Comparison of ENCODE assay signal across 3 cellular contexts in the genomic region with DNA sequence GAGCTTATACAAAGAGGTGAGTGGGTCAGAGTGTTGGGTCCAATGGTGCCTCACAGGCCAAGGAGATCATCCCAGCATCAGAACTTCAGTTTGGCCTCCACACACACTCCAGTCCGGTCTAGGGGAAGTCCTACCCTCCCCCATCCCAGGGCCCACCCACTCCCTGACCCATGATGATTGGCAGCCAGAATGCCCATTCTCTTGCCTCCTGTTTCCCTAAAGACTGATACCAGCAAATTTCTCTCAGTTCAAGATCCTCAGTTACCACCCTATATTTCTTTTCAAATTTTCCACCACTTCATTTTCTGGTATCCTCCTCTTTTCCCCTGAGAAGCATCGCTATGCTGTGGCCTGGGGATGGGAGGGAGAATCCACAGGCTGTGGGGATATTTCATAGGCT.
A peak's percentile ranks its signal among the peaks of the same experiment; 100 is the strongest.
TF ChIP-seq lines count a peak whose summit lies in the region.

No MANE protein-coding gene starts in this region.

TF ChIP-seq in HEK293T, 16 proteins besides CTCF, POLR2A, EP300 and RAD21:
- TF ChIP-seq SP1 (IDR thresholded peaks at IDR 0.05) (no peak), TARDBP (IDR thresholded peaks at IDR 0.05) (no peak), SUZ12 (IDR thresholded peaks at IDR 0.05) (no peak), LEF1 (IDR thresholded peaks at IDR 0.05; ENCODE audit: borderline replicate concordance) (no peak), ELF4 (IDR thresholded peaks at IDR 0.05) (no peak), CTBP1 (IDR thresholded peaks at IDR 0.05; ENCODE audit: borderline replicate concordance) (no peak), PKNOX1 (IDR thresholded peaks at IDR 0.05) (peak; percentile 61)

TF ChIP-seq in WTC11, 78 proteins besides CTCF, POLR2A, EP300 and RAD21:
- TF ChIP-seq ZNF263 (CRISPR knock-in tag; IDR thresholded peaks at IDR 0.05; ENCODE audit: low read depth) (no peak), GTF2I (CRISPR knock-in tag; conservative IDR thresholded peaks at IDR 0.05) (no peak), ATF6 (CRISPR knock-in tag; IDR thresholded peaks at IDR 0.05) (no peak), FOXP1 (CRISPR knock-in tag; IDR thresholded peaks at IDR 0.05; ENCODE audit: borderline replicate concordance) (no peak)

TF ChIP-seq in K562, 482 proteins besides CTCF, POLR2A, EP300 and RAD21:
- peak; percentile 53; the same call in 1 of the 2 replicates for TF ChIP-seq PKNOX1 (IDR thresholded peaks at IDR 0.05)
- TF ChIP-seq, protein P1, sequence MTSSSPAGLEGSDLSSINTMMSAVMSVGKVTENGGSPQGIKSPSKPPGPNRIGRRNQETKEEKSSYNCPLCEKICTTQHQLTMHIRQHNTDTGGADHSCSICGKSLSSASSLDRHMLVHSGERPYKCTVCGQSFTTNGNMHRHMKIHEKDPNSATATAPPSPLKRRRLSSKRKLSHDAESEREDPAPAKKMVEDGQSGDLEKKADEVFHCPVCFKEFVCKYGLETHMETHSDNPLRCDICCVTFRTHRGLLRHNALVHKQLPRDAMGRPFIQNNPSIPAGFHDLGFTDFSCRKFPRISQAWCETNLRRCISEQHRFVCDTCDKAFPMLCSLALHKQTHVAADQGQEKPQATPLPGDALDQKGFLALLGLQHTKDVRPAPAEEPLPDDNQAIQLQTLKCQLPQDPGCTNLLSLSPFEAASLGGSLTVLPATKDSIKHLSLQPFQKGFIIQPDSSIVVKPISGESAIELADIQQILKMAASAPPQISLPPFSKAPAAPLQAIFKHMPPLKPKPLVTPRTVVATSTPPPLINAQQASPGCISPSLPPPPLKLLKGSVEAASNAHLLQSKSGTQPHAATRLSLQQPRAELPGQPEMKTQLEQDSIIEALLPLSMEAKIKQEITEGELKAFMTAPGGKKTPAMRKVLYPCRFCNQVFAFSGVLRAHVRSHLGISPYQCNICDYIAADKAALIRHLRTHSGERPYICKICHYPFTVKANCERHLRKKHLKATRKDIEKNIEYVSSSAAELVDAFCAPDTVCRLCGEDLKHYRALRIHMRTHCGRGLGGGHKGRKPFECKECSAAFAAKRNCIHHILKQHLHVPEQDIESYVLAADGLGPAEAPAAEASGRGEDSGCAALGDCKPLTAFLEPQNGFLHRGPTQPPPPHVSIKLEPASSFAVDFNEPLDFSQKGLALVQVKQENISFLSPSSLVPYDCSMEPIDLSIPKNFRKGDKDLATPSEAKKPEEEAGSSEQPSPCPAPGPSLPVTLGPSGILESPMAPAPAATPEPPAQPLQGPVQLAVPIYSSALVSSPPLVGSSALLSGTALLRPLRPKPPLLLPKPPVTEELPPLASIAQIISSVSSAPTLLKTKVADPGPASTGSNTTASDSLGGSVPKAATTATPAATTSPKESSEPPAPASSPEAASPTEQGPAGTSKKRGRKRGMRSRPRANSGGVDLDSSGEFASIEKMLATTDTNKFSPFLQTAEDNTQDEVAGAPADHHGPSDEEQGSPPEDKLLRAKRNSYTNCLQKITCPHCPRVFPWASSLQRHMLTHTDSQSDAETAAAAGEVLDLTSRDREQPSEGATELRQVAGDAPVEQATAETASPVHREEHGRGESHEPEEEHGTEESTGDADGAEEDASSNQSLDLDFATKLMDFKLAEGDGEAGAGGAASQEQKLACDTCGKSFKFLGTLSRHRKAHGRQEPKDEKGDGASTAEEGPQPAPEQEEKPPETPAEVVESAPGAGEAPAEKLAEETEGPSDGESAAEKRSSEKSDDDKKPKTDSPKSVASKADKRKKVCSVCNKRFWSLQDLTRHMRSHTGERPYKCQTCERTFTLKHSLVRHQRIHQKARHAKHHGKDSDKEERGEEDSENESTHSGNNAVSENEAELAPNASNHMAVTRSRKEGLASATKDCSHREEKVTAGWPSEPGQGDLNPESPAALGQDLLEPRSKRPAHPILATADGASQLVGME (CRISPR knock-in tag; IDR thresholded peaks at IDR 0.05): no peak
TF ChIP-seq in K562: peak in this region for 1.
